Comparison of ENCODE assay signal across 1 cellular context in genomic region chr1:3624194-3625136, GRCh38.
TF ChIP-seq lines count a peak whose summit lies in the region.

Gene TPRG1L (plus strand): TSS chr1:3625015. CDS start chr1:3625073, 58 bp downstream.

TF ChIP-seq in GM23338, 12 proteins besides CTCF, POLR2A, EP300 and RAD21 (continued from another document):
- TF ChIP-seq ETS1 (IDR thresholded peaks at IDR 0.05) (peak; percentile 42; the same call in 1 of the 2 replicates), STAT1 (IDR thresholded peaks at IDR 0.05; ENCODE audit: unreplicated experiment) (no peak)
